In the genomic region with DNA sequence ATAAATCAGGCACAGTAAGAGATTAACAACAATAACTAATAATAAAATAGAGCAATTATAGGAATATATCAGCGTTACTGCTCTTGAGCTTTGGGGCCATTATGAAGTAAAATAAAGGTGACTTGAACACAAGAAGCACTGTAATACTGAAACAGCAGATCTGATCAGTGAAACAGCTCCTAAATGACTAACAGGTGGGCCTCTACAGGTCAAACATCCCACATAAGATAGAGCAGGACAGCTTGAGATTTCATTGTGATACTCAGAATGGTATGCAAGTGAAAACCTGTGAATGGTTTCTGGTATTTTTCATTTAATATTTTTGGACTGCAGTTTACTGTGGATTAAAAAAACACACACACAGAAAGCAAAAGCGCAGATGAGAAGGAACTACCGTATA, we compare ENCODE assay signal across 16 cellular contexts. TPM values are rescaled to one million over a fixed set of nuclear protein-coding genes. Genes with fewer than 3 reads are reported as not detected.
DNase-seq lines count a peak whose midpoint lies in the region; ATAC-seq and TF ChIP-seq lines count a peak whose summit lies in the region.
"Had no signal": no experiment of that assay in that cellular context is flagged by ENCODE, and none has a peak within 500 bp of the region (broad histone marks: within the 10 kb centered on the region; RNA-seq: fewer than 3 reads in every experiment).

No MANE protein-coding gene starts in this region.

- H3K4me3 Mint-ChIP-seq in activated CD8-positive, alpha-beta T cell treated with anti-CD3 and anti-CD28 coated beads for 36 hours: no peak overlapping the region
- H3K4me3 Mint-ChIP-seq in activated CD8-positive, alpha-beta T cell treated with anti-CD3 and anti-CD28 coated beads, Interleukin-2, amount 10 ng/mL, durations not matched to agents 7 days and 5 days: no peak overlapping the region
- no peak overlapping the region for H3K4me3 Mint-ChIP-seq in memory B cell
- no peak overlapping the region for H3K4me3 Mint-ChIP-seq in activated CD4-positive, alpha-beta memory T cell treated with anti-CD3 and anti-CD28 coated beads for 36 hours
- H3K4me3 Mint-ChIP-seq: natural killer cell had no signal

- TF ChIP-seq CTCF in activated CD8-positive, alpha-beta T cell treated with anti-CD3 and anti-CD28 coated beads for 36 hours (IDR thresholded peaks at IDR 0.05): no peak

- H3K27ac Mint-ChIP-seq in activated CD8-positive, alpha-beta T cell treated with anti-CD3 and anti-CD28 coated beads for 36 hours: no peak overlapping the region
- no peak overlapping the region for H3K27ac Mint-ChIP-seq in activated CD8-positive, alpha-beta T cell treated with anti-CD3 and anti-CD28 coated beads, Interleukin-2, amount 10 ng/mL, durations not matched to agents 7 days and 5 days
- peak overlapping the region; percentile 14 for H3K27ac Mint-ChIP-seq in memory B cell
- H3K27ac Mint-ChIP-seq in activated CD4-positive, alpha-beta memory T cell treated with anti-CD3 and anti-CD28 coated beads for 36 hours: no peak overlapping the region
- H3K27ac Mint-ChIP-seq: natural killer cell had no signal

- POLR2A ChIA-PET in activated CD8-positive, alpha-beta T cell treated with anti-CD3 and anti-CD28 coated beads for 36 hours (lab: Charles Lee): no interaction called here
- POLR2A ChIA-PET in activated CD8-positive, alpha-beta T cell treated with anti-CD3 and anti-CD28 coated beads, Interleukin-2, amount 10 ng/mL, durations not matched to agents 7 days and 5 days (lab: Charles Lee): no interaction called here
- POLR2A ChIA-PET in activated CD4-positive, alpha-beta memory T cell treated with anti-CD3 and anti-CD28 coated beads for 36 hours (lab: Charles Lee): no interaction called here

- no peaks in the 10 kb centered on the region for H3K36me3 Mint-ChIP-seq in activated CD8-positive, alpha-beta T cell treated with anti-CD3 and anti-CD28 coated beads for 36 hours (ENCODE audit: low read depth)
- H3K36me3 Mint-ChIP-seq in activated CD8-positive, alpha-beta T cell treated with anti-CD3 and anti-CD28 coated beads, Interleukin-2, amount 10 ng/mL, durations not matched to agents 7 days and 5 days (ENCODE audit: low read depth): no peaks in the 10 kb centered on the region
- no peaks in the 10 kb centered on the region for H3K36me3 Mint-ChIP-seq in memory B cell
- no peaks in the 10 kb centered on the region for H3K36me3 Mint-ChIP-seq in activated CD4-positive, alpha-beta memory T cell treated with anti-CD3 and anti-CD28 coated beads for 36 hours
- H3K36me3 Mint-ChIP-seq: natural killer cell had no signal

- peaks cover 5% of the 10 kb centered on the region for H3K4me1 Mint-ChIP-seq in activated CD8-positive, alpha-beta T cell treated with anti-CD3 and anti-CD28 coated beads for 36 hours (ENCODE audit: low read depth)
- no peaks in the 10 kb centered on the region for H3K4me1 Mint-ChIP-seq in activated CD8-positive, alpha-beta T cell treated with anti-CD3 and anti-CD28 coated beads, Interleukin-2, amount 10 ng/mL, durations not matched to agents 7 days and 5 days (ENCODE audit: low read depth)
- H3K4me1 Mint-ChIP-seq in memory B cell: peaks cover 8% of the 10 kb centered on the region
- peaks cover 9% of the 10 kb centered on the region for H3K4me1 Mint-ChIP-seq in activated CD4-positive, alpha-beta memory T cell treated with anti-CD3 and anti-CD28 coated beads for 36 hours (ENCODE audit: low read depth)
- H3K4me1 Mint-ChIP-seq: natural killer cell had no signal

- CTCF ChIA-PET in activated CD8-positive, alpha-beta T cell treated with anti-CD3 and anti-CD28 coated beads for 36 hours (lab: Charles Lee): no interaction called here
- CTCF ChIA-PET in activated CD8-positive, alpha-beta T cell treated with anti-CD3 and anti-CD28 coated beads, Interleukin-2, amount 10 ng/mL, durations not matched to agents 7 days and 5 days (lab: Charles Lee): no interaction called here
- CTCF ChIA-PET in activated CD4-positive, alpha-beta memory T cell treated with anti-CD3 and anti-CD28 coated beads for 36 hours (lab: Charles Lee): interaction anchor here (0.6 to 0.8 kb wide), 2 partner anchors 47 to 521 kb away, joined by 3 read pairs; no protein-coding TSS in a partner anchor

- intact Hi-C loops in activated CD8-positive, alpha-beta T cell treated with anti-CD3 and anti-CD28 coated beads for 36 hours (cut with micrococcal nuclease): no loop called here
- intact Hi-C loops in activated CD4-positive, alpha-beta memory T cell treated with anti-CD3 and anti-CD28 coated beads for 36 hours (cut with micrococcal nuclease): no loop called here

- H3K27me3 Mint-ChIP-seq in activated CD8-positive, alpha-beta T cell treated with anti-CD3 and anti-CD28 coated beads for 36 hours: no peaks in the 10 kb centered on the region
- peaks cover 2% of the 10 kb centered on the region for H3K27me3 Mint-ChIP-seq in activated CD8-positive, alpha-beta T cell treated with anti-CD3 and anti-CD28 coated beads, Interleukin-2, amount 10 ng/mL, durations not matched to agents 7 days and 5 days (ENCODE audit: low read depth)
- no peaks in the 10 kb centered on the region for H3K27me3 Mint-ChIP-seq in memory B cell
- no peaks in the 10 kb centered on the region for H3K27me3 Mint-ChIP-seq in activated CD4-positive, alpha-beta memory T cell treated with anti-CD3 and anti-CD28 coated beads for 36 hours

- H3K9me3 Mint-ChIP-seq in activated CD8-positive, alpha-beta T cell treated with anti-CD3 and anti-CD28 coated beads for 36 hours: no peaks in the 10 kb centered on the region
- H3K9me3 Mint-ChIP-seq in activated CD8-positive, alpha-beta T cell treated with anti-CD3 and anti-CD28 coated beads, Interleukin-2, amount 10 ng/mL, durations not matched to agents 7 days and 5 days (ENCODE audit: insufficient read depth): no peaks in the 10 kb centered on the region
- H3K9me3 Mint-ChIP-seq in memory B cell: peaks cover 2% of the 10 kb centered on the region
- no peaks in the 10 kb centered on the region for H3K9me3 Mint-ChIP-seq in activated CD4-positive, alpha-beta memory T cell treated with anti-CD3 and anti-CD28 coated beads for 36 hours
- H3K9me3 Mint-ChIP-seq: natural killer cell had no signal

- ATAC-seq in activated CD8-positive, alpha-beta T cell treated with anti-CD3 and anti-CD28 coated beads for 36 hours: peak; percentile 70
- ATAC-seq in activated CD8-positive, alpha-beta T cell treated with anti-CD3 and anti-CD28 coated beads, Interleukin-2, amount 10 ng/mL, durations not matched to agents 7 days and 5 days: no peak
- ATAC-seq in GM21390 (IDR thresholded peaks at IDR 0.05; ENCODE audit: unreplicated experiment) (peak; percentile 93), HG02938 (IDR thresholded peaks at IDR 0.05; ENCODE audit: unreplicated experiment) (peak; percentile 94), memory B cell (ENCODE audit: low read depth) (no peak)
- ATAC-seq: natural killer cell had no signal

- DNase-seq in activated CD8-positive, alpha-beta T cell treated with anti-CD3 and anti-CD28 coated beads for 36 hours: no peak
- DNase-seq in activated CD8-positive, alpha-beta T cell treated with anti-CD3 and anti-CD28 coated beads, Interleukin-2, amount 10 ng/mL, durations not matched to agents 7 days and 5 days: no peak
- no peak for DNase-seq in memory B cell (ENCODE audit: low spot score in 2 of 2)
- no peak for DNase-seq in SW 1271 (lab: John Stamatoyannopoulos, UW)
- no peak for DNase-seq in activated CD4-positive, alpha-beta memory T cell treated with anti-CD3 and anti-CD28 coated beads for 36 hours
- no peak for DNase-seq in cerebellum (ENCODE audit: low spot score)
- DNase-seq: activated CD4-positive, alpha-beta T cell treated with anti-CD3 and anti-CD28 coated beads, Interleukin-2, amount 50 U/mL, for 4 hours; activated gamma-delta T cell; DND-41; erythroblast; natural killer cell; NCI-H1694; NCI-H446 treated with DMSO at 0.1 percent for 48 hours; stimulated activated naive CD4-positive, alpha-beta T cell treated with Interleukin-2 at 50 U/mL for 16 hours had no signal

RNA-seq across cellular contexts. Expression of gene MAP3K1, which starts 24.0 kb away (rescaled TPM):
- 10 to 100 TPM; 16.9 to 17.0 TPM for total RNA-seq in activated CD8-positive, alpha-beta T cell treated with anti-CD3 and anti-CD28 coated beads for 36 hours
- 10 to 100 TPM; 24.1 to 25.1 TPM for total RNA-seq in activated CD8-positive, alpha-beta T cell treated with anti-CD3 and anti-CD28 coated beads, Interleukin-2, amount 10 ng/mL, durations not matched to agents 7 days and 5 days
- total RNA-seq in activated CD4-positive, alpha-beta memory T cell treated with anti-CD3 and anti-CD28 coated beads for 36 hours: 10 to 100 TPM; 20.5 to 20.6 TPM
- 32.1 TPM for total RNA-seq in cerebellum

Comparison
In these comparisons a context has a peak if more than half of its experiments do, and no peak if none do; other contexts are left out.
1. ATAC-seq: peak in activated CD8-positive, alpha-beta T cell treated with anti-CD3 and anti-CD28 coated beads for 36 hours (single experiment), GM21390 (single experiment) and HG02938 (single experiment); none in activated CD8-positive, alpha-beta T cell treated with anti-CD3 and anti-CD28 coated beads, Interleukin-2, amount 10 ng/mL, durations not matched to agents 7 days and 5 days (single experiment) and memory B cell (single experiment).